1 cellular context compared by ENCODE assay signal in genomic region chr11:12232819-12233601, GRCh38.
A peak's percentile ranks its signal among the peaks of the same experiment; 100 is the strongest.
TF ChIP-seq lines count a peak whose summit lies in the region.

No MANE protein-coding gene starts in this region.

TF ChIP-seq in SK-N-SH, 30 proteins besides CTCF, POLR2A, EP300 and RAD21 (continued from another document):
- TF ChIP-seq, protein P1, sequence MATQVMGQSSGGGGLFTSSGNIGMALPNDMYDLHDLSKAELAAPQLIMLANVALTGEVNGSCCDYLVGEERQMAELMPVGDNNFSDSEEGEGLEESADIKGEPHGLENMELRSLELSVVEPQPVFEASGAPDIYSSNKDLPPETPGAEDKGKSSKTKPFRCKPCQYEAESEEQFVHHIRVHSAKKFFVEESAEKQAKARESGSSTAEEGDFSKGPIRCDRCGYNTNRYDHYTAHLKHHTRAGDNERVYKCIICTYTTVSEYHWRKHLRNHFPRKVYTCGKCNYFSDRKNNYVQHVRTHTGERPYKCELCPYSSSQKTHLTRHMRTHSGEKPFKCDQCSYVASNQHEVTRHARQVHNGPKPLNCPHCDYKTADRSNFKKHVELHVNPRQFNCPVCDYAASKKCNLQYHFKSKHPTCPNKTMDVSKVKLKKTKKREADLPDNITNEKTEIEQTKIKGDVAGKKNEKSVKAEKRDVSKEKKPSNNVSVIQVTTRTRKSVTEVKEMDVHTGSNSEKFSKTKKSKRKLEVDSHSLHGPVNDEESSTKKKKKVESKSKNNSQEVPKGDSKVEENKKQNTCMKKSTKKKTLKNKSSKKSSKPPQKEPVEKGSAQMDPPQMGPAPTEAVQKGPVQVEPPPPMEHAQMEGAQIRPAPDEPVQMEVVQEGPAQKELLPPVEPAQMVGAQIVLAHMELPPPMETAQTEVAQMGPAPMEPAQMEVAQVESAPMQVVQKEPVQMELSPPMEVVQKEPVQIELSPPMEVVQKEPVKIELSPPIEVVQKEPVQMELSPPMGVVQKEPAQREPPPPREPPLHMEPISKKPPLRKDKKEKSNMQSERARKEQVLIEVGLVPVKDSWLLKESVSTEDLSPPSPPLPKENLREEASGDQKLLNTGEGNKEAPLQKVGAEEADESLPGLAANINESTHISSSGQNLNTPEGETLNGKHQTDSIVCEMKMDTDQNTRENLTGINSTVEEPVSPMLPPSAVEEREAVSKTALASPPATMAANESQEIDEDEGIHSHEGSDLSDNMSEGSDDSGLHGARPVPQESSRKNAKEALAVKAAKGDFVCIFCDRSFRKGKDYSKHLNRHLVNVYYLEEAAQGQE (IDR thresholded peaks at IDR 0.05; ENCODE audit: low read depth, low read length): no peak
- TF ChIP-seq USF1 (IDR thresholded peaks at IDR 0.05; ENCODE audit: borderline replicate concordance, low read depth) (no peak), SMC3 (IDR thresholded peaks at IDR 0.05; ENCODE audit: low read depth, low read length) (no peak), ZBTB33 (IDR thresholded peaks at IDR 0.05; ENCODE audit: borderline replicate concordance, low read depth) (0 out of 2 replicates have a peak, but pooled peaks have one; percentile 31), YY1 (IDR thresholded peaks at IDR 0.05; ENCODE audit: low read depth) (peak; percentile 46; the same call in 1 of the 2 replicates)
TF ChIP-seq in SK-N-SH: peak in this region for 12.
